15 cellular contexts compared by ENCODE assay signal in genomic region chr2:168517801-168518200, GRCh38.
A peak's percentile ranks its signal among the peaks of the same experiment; 100 is the strongest.
DNase-seq lines count a peak whose midpoint lies in the region; ATAC-seq, FAIRE-seq and TF ChIP-seq lines count a peak whose summit lies in the region.
"Had no signal": no experiment of that assay in that cellular context is flagged by ENCODE, and none has a peak within 500 bp of the region (broad histone marks: within the 10 kb centered on the region; RNA-seq: fewer than 3 reads in every experiment).

No MANE protein-coding gene starts in this region.

- H3K36me3 ChIP-seq in osteoblast (ENCODE audit: insufficient read depth, low read length) (no peaks in the 10 kb centered on the region), upper lobe of right lung (no peaks in the 10 kb centered on the region)

- H4K20me1 ChIP-seq in osteoblast (ENCODE audit: insufficient read depth, low read length): no peaks in the 10 kb centered on the region

- ATAC-seq in HG02852 (IDR thresholded peaks at IDR 0.05; ENCODE audit: unreplicated experiment): no peak
- ATAC-seq in upper lobe of right lung: no peak
- ATAC-seq: activated CD8-positive, alpha-beta memory T cell treated with anti-CD3 and anti-CD28 coated beads, Interleukin-2, amount 10 ng/mL, durations not matched to agents 7 days and 5 days; stimulated activated naive CD8-positive, alpha-beta T cell treated with anti-CD3 and anti-CD28 coated beads, Interleukin-15, amount 100 ng/mL, for 72 hours had no signal

- H3K9me3 ChIP-seq in osteoblast (ENCODE audit: low read depth, low read length): no peaks in the 10 kb centered on the region
- H3K9me3 ChIP-seq in upper lobe of right lung: no peaks in the 10 kb centered on the region

- intact Hi-C loops in upper lobe of right lung (cut with DNase I): no loop called here

- H3K79me2 ChIP-seq in osteoblast (ENCODE audit: insufficient read depth, low read length): peaks cover 36% of the 10 kb centered on the region

- no peak overlapping the region for H3K4me3 ChIP-seq in epithelial cell of esophagus (ENCODE audit: low read length)
- H3K4me3 ChIP-seq in osteoblast (ENCODE audit: insufficient read depth, low read length): peak overlapping the region; percentile 38
- H3K4me3 ChIP-seq in upper lobe of right lung: no peak overlapping the region

- peak; percentile 80 for FAIRE-seq in GM19239 (lab: Jason Lieb, UNC)

- TF ChIP-seq CTCF in epithelial cell of esophagus (IDR thresholded peaks at IDR 0.05; ENCODE audit: insufficient read depth, low read depth, low read length, missing control alignments) (no peak), osteoblast (IDR thresholded peaks at IDR 0.05; ENCODE audit: extremely low read depth, low read depth, low read length) (no peak), upper lobe of right lung (IDR thresholded peaks at IDR 0.05) (no peak)

- peak overlapping the region; percentile 60 for H3K4me2 ChIP-seq in osteoblast (ENCODE audit: insufficient read depth, low read length)

- H3K4me1 ChIP-seq in osteoblast (ENCODE audit: insufficient read depth, low read length) (peaks cover 48% of the 10 kb centered on the region), upper lobe of right lung (peaks cover 7% of the 10 kb centered on the region)

- H3K27me3 ChIP-seq in osteoblast (ENCODE audit: insufficient read depth, low read length) (no peaks in the 10 kb centered on the region), upper lobe of right lung (no peaks in the 10 kb centered on the region)

- DNase-seq in GM19239 (ENCODE audit: insufficient read length, low spot score) (no peak), RKO (ENCODE audit: low spot score) (peak; percentile 33), epithelial cell of esophagus (ENCODE audit: low read depth) (peak; percentile 52), osteoblast (ENCODE audit: insufficient read length, low spot score, missing footprints) (no peak), GF-D8 (lab: John Stamatoyannopoulos, UW) (no peak), superior temporal gyrus (ENCODE audit: extremely low spot score) (no peak), upper lobe of right lung (no peak)
- DNase-seq: activated CD4-positive, alpha-beta T cell treated with anti-CD3 and anti-CD28 coated beads for 1 hour; activated CD8-positive, alpha-beta memory T cell treated with anti-CD3 and anti-CD28 coated beads, Interleukin-2, amount 10 ng/mL, durations not matched to agents 7 days and 5 days; CD8-positive, alpha-beta memory T cell; DND-41; NCI-H1694; stimulated activated CD4-positive, alpha-beta T cell treated with anti-CD3 and anti-CD28 coated beads, Interleukin-1b, Interleukin-23, amount 100 ng/mL, for 48 hours; stimulated activated naive CD8-positive, alpha-beta T cell treated with anti-CD3 and anti-CD28 coated beads, Interleukin-15, amount 100 ng/mL, for 72 hours had no signal

- H3K27ac ChIP-seq in osteoblast (ENCODE audit: low read depth, low read length) (peak overlapping the region; percentile 79), upper lobe of right lung (no peak overlapping the region)

- peak overlapping the region; percentile 38 for H2AFZ ChIP-seq in osteoblast (ENCODE audit: low read length)

Comparison
In these comparisons a context has a peak if more than half of its experiments do, and no peak if none do; other contexts are left out.
1. DNase-seq: peak in RKO (single experiment) and epithelial cell of esophagus (single experiment); none in GM19239 (single experiment), osteoblast (single experiment), GF-D8 (single experiment), superior temporal gyrus (single experiment) and upper lobe of right lung (single experiment).